In the genomic region with DNA sequence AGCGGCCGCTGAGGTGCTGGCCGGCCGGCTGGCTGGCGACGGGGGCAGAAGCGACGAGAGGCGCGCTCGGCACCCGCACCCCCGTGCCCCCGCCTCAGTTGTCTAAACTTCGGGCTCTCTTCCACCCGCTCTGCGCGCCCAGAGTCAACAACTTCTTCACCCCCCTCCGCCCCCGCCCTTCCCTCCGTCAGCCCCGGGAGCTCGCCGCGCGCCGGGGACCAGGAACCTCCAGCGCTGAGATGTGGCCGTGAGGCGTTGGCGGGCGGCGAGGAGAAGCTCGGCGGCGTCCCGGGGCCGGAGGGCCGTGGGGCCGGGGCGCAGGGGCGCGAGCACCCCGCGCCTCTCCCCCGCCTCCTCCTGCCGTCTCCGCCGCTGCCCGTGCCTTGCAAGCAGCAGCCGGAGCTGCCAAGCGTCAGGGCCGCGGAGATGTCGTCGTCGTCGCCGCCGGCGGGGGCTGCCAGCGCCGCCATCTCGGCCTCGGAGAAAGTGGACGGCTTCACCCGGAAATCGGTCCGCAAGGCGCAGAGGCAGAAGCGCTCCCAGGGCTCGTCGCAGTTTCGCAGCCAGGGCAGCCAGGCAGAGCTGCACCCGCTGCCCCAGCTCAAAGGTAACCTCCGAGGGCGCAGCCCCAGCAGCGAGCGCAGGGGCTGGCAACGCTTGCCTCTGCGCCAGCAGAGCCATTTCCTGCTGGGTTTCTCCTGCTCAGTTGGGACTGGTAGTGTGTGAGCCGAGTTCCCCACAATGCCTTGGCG, we compare ENCODE assay signal across 1 cellular context.
TF ChIP-seq lines count a peak whose summit lies in the region.

No MANE protein-coding gene starts in this region.

TF ChIP-seq in HepG2, 621 proteins besides CTCF, POLR2A, EP300 and RAD21 (continued from another document and continues in another):
- TF ChIP-seq ZKSCAN8 (CRISPR knock-in tag; IDR thresholded peaks at IDR 0.05; ENCODE audit: borderline replicate concordance) (0 out of 2 replicates have a peak, but pooled peaks have one; percentile 7), AHR (CRISPR knock-in tag; IDR thresholded peaks at IDR 0.05) (no peak), ELF3 (CRISPR knock-in tag; IDR thresholded peaks at IDR 0.05) (peak; percentile 57), ELF4 (CRISPR knock-in tag; IDR thresholded peaks at IDR 0.05; ENCODE audit: borderline replicate concordance) (no peak), ZNF382 (CRISPR knock-in tag; IDR thresholded peaks at IDR 0.05; ENCODE audit: borderline replicate concordance) (no peak), ZBTB20 (CRISPR knock-in tag; IDR thresholded peaks at IDR 0.05; ENCODE audit: borderline replicate concordance, low read depth) (peak; percentile 25; the same call in 1 of the 2 replicates), SUZ12 (IDR thresholded peaks at IDR 0.05; ENCODE audit: low read depth, low read length) (no peak), U2AF2 (IDR thresholded peaks at IDR 0.05; ENCODE audit: low read depth, low read length) (no peak), KDM1A (CRISPR knock-in tag; IDR thresholded peaks at IDR 0.05) (no peak), ZMYM2 (CRISPR knock-in tag; IDR thresholded peaks at IDR 0.05) (no peak), DMAP1 (CRISPR knock-in tag; IDR thresholded peaks at IDR 0.05) (no peak), CEBPB (IDR thresholded peaks at IDR 0.05; ENCODE audit: borderline replicate concordance, low read depth, low read length) (no peak), ZNF350 (CRISPR knock-in tag; IDR thresholded peaks at IDR 0.05; ENCODE audit: borderline replicate concordance, low read depth) (peak; percentile 44; the same call in 1 of the 2 replicates), MTF1 (CRISPR knock-in tag; IDR thresholded peaks at IDR 0.05) (no peak), ZNF12 (CRISPR knock-in tag; IDR thresholded peaks at IDR 0.05) (no peak), POLR2AphosphoS5 (IDR thresholded peaks at IDR 0.05; ENCODE audit: low read depth, low read length) (no peak), ZNF296 (CRISPR knock-in tag; conservative IDR thresholded peaks at IDR 0.05) (no peak), ZMYM3 (CRISPR knock-in tag; IDR thresholded peaks at IDR 0.05) (0 out of 2 replicates have a peak, but pooled peaks have one; percentile 32), ZNF709 (CRISPR knock-in tag; IDR thresholded peaks at IDR 0.05) (no peak; the same call in 1 of the 2 replicates), NFKB2 (CRISPR knock-in tag; IDR thresholded peaks at IDR 0.05; ENCODE audit: borderline replicate concordance) (no peak), ZNF766 (CRISPR knock-in tag; IDR thresholded peaks at IDR 0.05; ENCODE audit: borderline replicate concordance) (no peak), NFYC (CRISPR knock-in tag; IDR thresholded peaks at IDR 0.05) (no peak; the same call in 1 of the 2 replicates)
- TF ChIP-seq, protein P1, sequence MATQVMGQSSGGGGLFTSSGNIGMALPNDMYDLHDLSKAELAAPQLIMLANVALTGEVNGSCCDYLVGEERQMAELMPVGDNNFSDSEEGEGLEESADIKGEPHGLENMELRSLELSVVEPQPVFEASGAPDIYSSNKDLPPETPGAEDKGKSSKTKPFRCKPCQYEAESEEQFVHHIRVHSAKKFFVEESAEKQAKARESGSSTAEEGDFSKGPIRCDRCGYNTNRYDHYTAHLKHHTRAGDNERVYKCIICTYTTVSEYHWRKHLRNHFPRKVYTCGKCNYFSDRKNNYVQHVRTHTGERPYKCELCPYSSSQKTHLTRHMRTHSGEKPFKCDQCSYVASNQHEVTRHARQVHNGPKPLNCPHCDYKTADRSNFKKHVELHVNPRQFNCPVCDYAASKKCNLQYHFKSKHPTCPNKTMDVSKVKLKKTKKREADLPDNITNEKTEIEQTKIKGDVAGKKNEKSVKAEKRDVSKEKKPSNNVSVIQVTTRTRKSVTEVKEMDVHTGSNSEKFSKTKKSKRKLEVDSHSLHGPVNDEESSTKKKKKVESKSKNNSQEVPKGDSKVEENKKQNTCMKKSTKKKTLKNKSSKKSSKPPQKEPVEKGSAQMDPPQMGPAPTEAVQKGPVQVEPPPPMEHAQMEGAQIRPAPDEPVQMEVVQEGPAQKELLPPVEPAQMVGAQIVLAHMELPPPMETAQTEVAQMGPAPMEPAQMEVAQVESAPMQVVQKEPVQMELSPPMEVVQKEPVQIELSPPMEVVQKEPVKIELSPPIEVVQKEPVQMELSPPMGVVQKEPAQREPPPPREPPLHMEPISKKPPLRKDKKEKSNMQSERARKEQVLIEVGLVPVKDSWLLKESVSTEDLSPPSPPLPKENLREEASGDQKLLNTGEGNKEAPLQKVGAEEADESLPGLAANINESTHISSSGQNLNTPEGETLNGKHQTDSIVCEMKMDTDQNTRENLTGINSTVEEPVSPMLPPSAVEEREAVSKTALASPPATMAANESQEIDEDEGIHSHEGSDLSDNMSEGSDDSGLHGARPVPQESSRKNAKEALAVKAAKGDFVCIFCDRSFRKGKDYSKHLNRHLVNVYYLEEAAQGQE (IDR thresholded peaks at IDR 0.05; ENCODE audit: borderline replicate concordance in 1 of 2, low read depth in 1 of 2, low read length in 2 of 2) = no peak; a peak in 1 of 4 replicates
- TF ChIP-seq, protein P2, sequence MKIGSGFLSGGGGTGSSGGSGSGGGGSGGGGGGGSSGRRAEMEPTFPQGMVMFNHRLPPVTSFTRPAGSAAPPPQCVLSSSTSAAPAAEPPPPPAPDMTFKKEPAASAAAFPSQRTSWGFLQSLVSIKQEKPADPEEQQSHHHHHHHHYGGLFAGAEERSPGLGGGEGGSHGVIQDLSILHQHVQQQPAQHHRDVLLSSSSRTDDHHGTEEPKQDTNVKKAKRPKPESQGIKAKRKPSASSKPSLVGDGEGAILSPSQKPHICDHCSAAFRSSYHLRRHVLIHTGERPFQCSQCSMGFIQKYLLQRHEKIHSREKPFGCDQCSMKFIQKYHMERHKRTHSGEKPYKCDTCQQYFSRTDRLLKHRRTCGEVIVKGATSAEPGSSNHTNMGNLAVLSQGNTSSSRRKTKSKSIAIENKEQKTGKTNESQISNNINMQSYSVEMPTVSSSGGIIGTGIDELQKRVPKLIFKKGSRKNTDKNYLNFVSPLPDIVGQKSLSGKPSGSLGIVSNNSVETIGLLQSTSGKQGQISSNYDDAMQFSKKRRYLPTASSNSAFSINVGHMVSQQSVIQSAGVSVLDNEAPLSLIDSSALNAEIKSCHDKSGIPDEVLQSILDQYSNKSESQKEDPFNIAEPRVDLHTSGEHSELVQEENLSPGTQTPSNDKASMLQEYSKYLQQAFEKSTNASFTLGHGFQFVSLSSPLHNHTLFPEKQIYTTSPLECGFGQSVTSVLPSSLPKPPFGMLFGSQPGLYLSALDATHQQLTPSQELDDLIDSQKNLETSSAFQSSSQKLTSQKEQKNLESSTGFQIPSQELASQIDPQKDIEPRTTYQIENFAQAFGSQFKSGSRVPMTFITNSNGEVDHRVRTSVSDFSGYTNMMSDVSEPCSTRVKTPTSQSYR (CRISPR knock-in tag; IDR thresholded peaks at IDR 0.05; ENCODE audit: borderline replicate concordance) = no peak
- TF ChIP-seq, protein P3, sequence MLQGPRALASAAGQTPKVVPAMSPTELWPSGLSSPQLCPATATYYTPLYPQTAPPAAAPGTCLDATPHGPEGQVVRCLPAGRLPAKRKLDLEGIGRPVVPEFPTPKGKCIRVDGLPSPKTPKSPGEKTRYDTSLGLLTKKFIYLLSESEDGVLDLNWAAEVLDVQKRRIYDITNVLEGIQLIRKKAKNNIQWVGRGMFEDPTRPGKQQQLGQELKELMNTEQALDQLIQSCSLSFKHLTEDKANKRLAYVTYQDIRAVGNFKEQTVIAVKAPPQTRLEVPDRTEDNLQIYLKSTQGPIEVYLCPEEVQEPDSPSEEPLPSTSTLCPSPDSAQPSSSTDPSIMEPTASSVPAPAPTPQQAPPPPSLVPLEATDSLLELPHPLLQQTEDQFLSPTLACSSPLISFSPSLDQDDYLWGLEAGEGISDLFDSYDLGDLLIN (CRISPR knock-in tag; IDR thresholded peaks at IDR 0.05; ENCODE audit: borderline replicate concordance) = no peak
- TF ChIP-seq, protein P4, sequence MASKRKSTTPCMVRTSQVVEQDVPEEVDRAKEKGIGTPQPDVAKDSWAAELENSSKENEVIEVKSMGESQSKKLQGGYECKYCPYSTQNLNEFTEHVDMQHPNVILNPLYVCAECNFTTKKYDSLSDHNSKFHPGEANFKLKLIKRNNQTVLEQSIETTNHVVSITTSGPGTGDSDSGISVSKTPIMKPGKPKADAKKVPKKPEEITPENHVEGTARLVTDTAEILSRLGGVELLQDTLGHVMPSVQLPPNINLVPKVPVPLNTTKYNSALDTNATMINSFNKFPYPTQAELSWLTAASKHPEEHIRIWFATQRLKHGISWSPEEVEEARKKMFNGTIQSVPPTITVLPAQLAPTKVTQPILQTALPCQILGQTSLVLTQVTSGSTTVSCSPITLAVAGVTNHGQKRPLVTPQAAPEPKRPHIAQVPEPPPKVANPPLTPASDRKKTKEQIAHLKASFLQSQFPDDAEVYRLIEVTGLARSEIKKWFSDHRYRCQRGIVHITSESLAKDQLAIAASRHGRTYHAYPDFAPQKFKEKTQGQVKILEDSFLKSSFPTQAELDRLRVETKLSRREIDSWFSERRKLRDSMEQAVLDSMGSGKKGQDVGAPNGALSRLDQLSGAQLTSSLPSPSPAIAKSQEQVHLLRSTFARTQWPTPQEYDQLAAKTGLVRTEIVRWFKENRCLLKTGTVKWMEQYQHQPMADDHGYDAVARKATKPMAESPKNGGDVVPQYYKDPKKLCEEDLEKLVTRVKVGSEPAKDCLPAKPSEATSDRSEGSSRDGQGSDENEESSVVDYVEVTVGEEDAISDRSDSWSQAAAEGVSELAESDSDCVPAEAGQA (IDR thresholded peaks at IDR 0.05; ENCODE audit: low read depth) = no peak
- TF ChIP-seq, protein P4 (CRISPR knock-in tag; IDR thresholded peaks at IDR 0.05; ENCODE audit: borderline replicate concordance) = no peak
- TF ChIP-seq, protein P5, sequence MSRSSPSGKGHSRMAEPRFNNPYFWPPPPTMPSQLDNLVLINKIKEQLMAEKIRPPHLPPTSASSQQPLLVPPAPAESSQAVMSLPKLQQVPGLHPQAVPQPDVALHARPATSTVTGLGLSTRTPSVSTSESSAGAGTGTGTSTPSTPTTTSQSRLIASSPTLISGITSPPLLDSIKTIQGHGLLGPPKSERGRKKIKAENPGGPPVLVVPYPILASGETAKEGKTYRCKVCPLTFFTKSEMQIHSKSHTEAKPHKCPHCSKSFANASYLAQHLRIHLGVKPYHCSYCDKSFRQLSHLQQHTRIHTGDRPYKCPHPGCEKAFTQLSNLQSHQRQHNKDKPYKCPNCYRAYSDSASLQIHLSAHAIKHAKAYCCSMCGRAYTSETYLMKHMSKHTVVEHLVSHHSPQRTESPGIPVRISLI (CRISPR knock-in tag; IDR thresholded peaks at IDR 0.05; ENCODE audit: borderline replicate concordance) = no peak
- TF ChIP-seq, protein P6, sequence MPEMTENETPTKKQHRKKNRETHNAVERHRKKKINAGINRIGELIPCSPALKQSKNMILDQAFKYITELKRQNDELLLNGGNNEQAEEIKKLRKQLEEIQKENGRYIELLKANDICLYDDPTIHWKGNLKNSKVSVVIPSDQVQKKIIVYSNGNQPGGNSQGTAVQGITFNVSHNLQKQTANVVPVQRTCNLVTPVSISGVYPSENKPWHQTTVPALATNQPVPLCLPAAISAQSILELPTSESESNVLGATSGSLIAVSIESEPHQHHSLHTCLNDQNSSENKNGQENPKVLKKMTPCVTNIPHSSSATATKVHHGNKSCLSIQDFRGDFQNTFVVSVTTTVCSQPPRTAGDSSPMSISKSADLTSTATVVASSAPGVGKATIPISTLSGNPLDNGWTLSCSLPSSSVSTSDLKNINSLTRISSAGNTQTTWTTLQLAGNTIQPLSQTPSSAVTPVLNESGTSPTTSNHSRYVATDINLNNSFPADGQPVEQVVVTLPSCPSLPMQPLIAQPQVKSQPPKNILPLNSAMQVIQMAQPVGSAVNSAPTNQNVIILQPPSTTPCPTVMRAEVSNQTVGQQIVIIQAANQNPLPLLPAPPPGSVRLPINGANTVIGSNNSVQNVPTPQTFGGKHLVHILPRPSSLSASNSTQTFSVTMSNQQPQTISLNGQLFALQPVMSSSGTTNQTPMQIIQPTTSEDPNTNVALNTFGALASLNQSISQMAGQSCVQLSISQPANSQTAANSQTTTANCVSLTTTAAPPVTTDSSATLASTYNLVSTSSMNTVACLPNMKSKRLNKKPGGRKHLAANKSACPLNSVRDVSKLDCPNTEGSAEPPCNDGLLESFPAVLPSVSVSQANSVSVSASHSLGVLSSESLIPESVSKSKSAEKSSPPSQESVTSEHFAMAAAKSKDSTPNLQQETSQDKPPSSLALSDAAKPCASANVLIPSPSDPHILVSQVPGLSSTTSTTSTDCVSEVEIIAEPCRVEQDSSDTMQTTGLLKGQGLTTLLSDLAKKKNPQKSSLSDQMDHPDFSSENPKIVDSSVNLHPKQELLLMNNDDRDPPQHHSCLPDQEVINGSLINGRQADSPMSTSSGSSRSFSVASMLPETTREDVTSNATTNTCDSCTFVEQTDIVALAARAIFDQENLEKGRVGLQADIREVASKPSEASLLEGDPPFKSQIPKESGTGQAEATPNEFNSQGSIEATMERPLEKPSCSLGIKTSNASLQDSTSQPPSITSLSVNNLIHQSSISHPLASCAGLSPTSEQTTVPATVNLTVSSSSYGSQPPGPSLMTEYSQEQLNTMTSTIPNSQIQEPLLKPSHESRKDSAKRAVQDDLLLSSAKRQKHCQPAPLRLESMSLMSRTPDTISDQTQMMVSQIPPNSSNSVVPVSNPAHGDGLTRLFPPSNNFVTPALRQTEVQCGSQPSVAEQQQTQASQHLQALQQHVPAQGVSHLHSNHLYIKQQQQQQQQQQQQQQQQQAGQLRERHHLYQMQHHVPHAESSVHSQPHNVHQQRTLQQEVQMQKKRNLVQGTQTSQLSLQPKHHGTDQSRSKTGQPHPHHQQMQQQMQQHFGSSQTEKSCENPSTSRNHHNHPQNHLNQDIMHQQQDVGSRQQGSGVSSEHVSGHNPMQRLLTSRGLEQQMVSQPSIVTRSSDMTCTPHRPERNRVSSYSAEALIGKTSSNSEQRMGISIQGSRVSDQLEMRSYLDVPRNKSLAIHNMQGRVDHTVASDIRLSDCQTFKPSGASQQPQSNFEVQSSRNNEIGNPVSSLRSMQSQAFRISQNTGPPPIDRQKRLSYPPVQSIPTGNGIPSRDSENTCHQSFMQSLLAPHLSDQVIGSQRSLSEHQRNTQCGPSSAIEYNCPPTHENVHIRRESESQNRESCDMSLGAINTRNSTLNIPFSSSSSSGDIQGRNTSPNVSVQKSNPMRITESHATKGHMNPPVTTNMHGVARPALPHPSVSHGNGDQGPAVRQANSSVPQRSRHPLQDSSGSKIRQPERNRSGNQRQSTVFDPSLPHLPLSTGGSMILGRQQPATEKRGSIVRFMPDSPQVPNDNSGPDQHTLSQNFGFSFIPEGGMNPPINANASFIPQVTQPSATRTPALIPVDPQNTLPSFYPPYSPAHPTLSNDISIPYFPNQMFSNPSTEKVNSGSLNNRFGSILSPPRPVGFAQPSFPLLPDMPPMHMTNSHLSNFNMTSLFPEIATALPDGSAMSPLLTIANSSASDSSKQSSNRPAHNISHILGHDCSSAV (CRISPR knock-in tag; IDR thresholded peaks at IDR 0.05; ENCODE audit: borderline replicate concordance) = no peak
